Comparison of ENCODE assay signal across 8 cellular contexts in the genomic region with DNA sequence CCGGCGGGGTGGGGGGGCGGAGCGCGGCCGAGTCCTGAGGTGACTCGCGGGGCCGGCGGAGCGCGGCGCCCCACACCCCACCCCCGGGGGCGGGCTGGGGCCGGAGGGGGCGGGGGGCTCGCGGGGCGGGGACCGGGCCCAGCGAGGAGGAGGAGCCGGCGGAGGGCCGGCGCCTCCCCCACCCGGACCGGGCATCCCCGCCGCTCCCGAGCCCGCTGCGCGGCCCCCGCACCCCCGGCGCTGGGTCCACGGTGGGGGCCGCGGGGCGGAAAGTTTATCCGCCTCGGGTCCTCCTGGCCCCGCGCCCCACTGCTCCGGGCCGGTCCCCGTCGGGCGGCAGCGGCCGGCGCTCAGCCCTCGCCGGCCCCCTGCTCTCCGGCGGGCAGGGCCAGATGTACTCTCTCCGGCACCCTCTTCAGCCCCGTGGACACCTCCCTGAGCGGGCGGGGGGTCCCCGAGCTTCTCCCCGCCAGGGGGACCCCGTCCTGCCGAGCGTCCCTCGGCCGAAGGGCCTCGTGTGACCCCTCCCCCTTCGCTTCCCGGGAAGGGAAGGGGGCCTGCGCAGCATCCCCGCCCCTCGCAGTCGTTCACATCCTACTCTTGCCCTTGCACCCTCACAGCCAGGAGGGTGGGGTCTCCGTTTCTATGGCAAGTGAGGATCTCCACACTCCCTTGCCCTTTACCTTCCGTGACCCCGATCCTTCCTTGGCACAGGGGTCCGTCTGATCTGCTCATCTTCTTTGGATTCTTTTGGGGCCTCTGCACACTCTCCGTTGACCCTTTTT. TPM values are rescaled to one million over a fixed set of nuclear protein-coding genes. Genes with fewer than 3 reads are reported as not detected.
DNase-seq lines count a peak whose midpoint lies in the region; ATAC-seq and TF ChIP-seq lines count a peak whose summit lies in the region.

No MANE protein-coding gene starts in this region.

- H3K36me3 ChIP-seq in breast epithelium, result no peaks in the 10 kb centered on the region

- peak overlapping the region; percentile 97 for H3K4me3 Mint-ChIP-seq in T-helper 1 cell treated with Interleukin-12 subunit alpha and Interleukin-12 subunit beta and Interleukin-4 antibody, amounts not matched to agents 30 μg/mL and 1 μg/mL, for 36 hours
- H3K4me3 Mint-ChIP-seq in immature natural killer cell, result peak overlapping the region; percentile 90 to 98 (median 97)

- no peak for TF ChIP-seq POLR2A in breast epithelium (IDR thresholded peaks at IDR 0.05)

- H3K4me3 ChIP-seq in breast epithelium, result peak overlapping the region; percentile 73 to 94 (median 88)

- peak overlapping the region; percentile 95 for H3K27ac Mint-ChIP-seq in T-helper 1 cell treated with Interleukin-12 subunit alpha and Interleukin-12 subunit beta and Interleukin-4 antibody, amounts not matched to agents 30 μg/mL and 1 μg/mL, for 36 hours
- H3K27ac Mint-ChIP-seq in immature natural killer cell, result peak overlapping the region; percentile 75 to 97 (median 94)

- H3K4me1 Mint-ChIP-seq in T-helper 1 cell treated with Interleukin-12 subunit alpha and Interleukin-12 subunit beta and Interleukin-4 antibody, amounts not matched to agents 30 μg/mL and 1 μg/mL, for 36 hours (ENCODE audit: low read depth), result peaks cover 40% of the 10 kb centered on the region
- peaks cover 36 to 45% of the 10 kb centered on the region in 2 donors for H3K4me1 Mint-ChIP-seq in immature natural killer cell

- H3K9me3 ChIP-seq in breast epithelium, result no peaks in the 10 kb centered on the region

- peak; percentile 16 for ATAC-seq in HG02588 (IDR thresholded peaks at IDR 0.05; ENCODE audit: unreplicated experiment)
- ATAC-seq in HG03439 (IDR thresholded peaks at IDR 0.05; ENCODE audit: unreplicated experiment), result no peak

- H3K9me3 Mint-ChIP-seq in T-helper 1 cell treated with Interleukin-12 subunit alpha and Interleukin-12 subunit beta and Interleukin-4 antibody, amounts not matched to agents 30 μg/mL and 1 μg/mL, for 36 hours, result no peaks in the 10 kb centered on the region
- H3K9me3 Mint-ChIP-seq in immature natural killer cell, result no peaks in the 10 kb centered on the region

- no peaks in the 10 kb centered on the region for H3K27me3 ChIP-seq in breast epithelium

- TF ChIP-seq CTCF in breast epithelium (IDR thresholded peaks at IDR 0.05), result no peak

- DNase-seq in COLO668 (lab: John Stamatoyannopoulos, UW; ENCODE audit: unreplicated experiment) (peak; percentile 74), breast epithelium (ENCODE audit: low spot score in 2 of 2) (peak in 1 of 2 donors; percentile 31), immature natural killer cell (peak; percentile 42 to 48 (median 45)), superior temporal gyrus (ENCODE audit: extremely low spot score) (no peak)
- DNase-seq in stimulated activated CD4-positive, alpha-beta T cell treated with anti-CD3 and anti-CD28 coated beads, Interleukin-15, amount 100 ng/mL, for 24 hours, result peak; percentile 60

- intact Hi-C loops in breast epithelium (cut with DNase I; ENCODE audit: low total_unique reads), result loop anchor here (1.0 kb wide), 1 partner anchor 39 kb away; no protein-coding TSS in a partner anchor

- H3K4me1 ChIP-seq in breast epithelium, result peaks cover 6 to 11% of the 10 kb centered on the region in 2 donors

- H3K36me3 Mint-ChIP-seq in T-helper 1 cell treated with Interleukin-12 subunit alpha and Interleukin-12 subunit beta and Interleukin-4 antibody, amounts not matched to agents 30 μg/mL and 1 μg/mL, for 36 hours (ENCODE audit: low read depth), result peaks cover 14% of the 10 kb centered on the region
- no peaks in the 10 kb centered on the region for H3K36me3 Mint-ChIP-seq in immature natural killer cell

- H3K27me3 Mint-ChIP-seq in T-helper 1 cell treated with Interleukin-12 subunit alpha and Interleukin-12 subunit beta and Interleukin-4 antibody, amounts not matched to agents 30 μg/mL and 1 μg/mL, for 36 hours (ENCODE audit: low read depth), result no peaks in the 10 kb centered on the region
- peaks cover 10 to 24% (median 11%) of the 10 kb centered on the region in 3 donors for H3K27me3 Mint-ChIP-seq in immature natural killer cell (ENCODE audit: low read depth in 3 of 3)

- H3K27ac ChIP-seq in breast epithelium, result peak overlapping the region; percentile 81 to 93

RNA-seq across cellular contexts. Expression of a gene that starts 0.7 kb away (rescaled TPM):
- 10 to 100 TPM; 53.4 to 84.0 (median 61.9) TPM for total RNA-seq in breast epithelium
- polyA plus RNA-seq in immature natural killer cell, result 10 to 100 TPM; 52.7 to 89.0 (median 71.0) TPM
